Comparison of ENCODE assay signal across 8 cellular contexts in the genomic region with DNA sequence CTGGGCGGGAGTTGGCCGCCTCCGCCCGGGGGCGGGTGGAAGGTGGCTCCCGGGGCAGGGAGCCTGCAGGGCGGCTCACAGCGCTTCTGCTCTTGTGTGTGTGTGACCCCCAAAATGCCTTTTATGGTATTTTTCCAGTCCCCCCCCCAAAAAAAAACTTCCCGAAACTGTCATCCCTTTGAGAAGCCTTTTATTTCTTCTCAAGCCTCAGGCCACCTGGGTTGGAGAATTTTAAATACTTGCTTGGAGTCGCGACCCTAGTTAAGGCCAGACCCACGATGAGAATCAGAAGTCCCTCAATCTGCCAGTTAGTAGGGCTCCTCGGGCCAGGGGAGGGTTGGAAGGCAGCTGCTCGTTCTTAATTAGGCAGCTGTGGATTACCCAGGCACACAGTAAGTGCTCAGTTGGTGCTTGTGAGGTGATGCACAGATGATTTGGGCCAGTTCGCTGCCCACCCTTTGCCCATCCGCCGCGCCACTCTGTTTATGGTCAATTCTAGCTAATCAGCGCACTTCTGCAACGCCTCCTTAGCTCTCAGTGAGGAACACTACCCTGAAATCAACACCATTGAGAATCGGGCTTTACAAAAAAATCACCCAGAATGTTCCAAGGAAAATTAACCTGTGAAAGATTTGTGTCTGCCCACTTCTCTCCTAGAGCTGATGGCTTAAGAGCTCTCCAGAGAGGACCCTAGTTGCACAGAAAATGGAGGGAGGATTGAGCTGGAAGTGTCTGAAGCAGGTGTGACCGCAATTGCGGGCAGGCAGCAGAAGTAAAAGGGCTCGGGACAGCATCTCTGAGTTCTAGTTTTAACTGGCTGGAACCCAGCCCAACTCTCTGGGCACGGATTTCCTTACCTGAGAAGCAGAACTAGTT. TPM values are rescaled to one million over a fixed set of nuclear protein-coding genes. Genes with fewer than 3 reads are reported as not detected.
DNase-seq lines count a peak whose midpoint lies in the region; ATAC-seq, FAIRE-seq and TF ChIP-seq lines count a peak whose summit lies in the region.

No MANE protein-coding gene starts in this region.

- no peak for ATAC-seq in GM19452 (IDR thresholded peaks at IDR 0.05; ENCODE audit: unreplicated experiment)
- no peak for ATAC-seq in HG03039 (IDR thresholded peaks at IDR 0.05; ENCODE audit: unreplicated experiment)

- CTCF ChIA-PET in H1 (lab: Charles Lee; ENCODE audit: partially characterized antibody), result interaction anchor here (1.1 to 3.3 kb wide), 10 partner anchors 9 to 77 kb away, joined by 3 to 16 read pairs (median 4); no protein-coding TSS in a partner anchor

- H2BK20ac ChIP-seq in H1 (ENCODE audit: low read length), result no peak overlapping the region

- no peak overlapping the region for H4K5ac ChIP-seq in H1 (ENCODE audit: insufficient read length, low read depth, low read length)

- H3K9ac ChIP-seq in OCI-LY3 (ENCODE audit: low read length) (peak overlapping the region; percentile 65), H1 (replicated peaks in 1 of 4; ENCODE audit: extremely low read depth in 1 of 4, low read depth in 3 of 4, low read length in 3 of 4) (no peak overlapping the region; a peak in 1 of 7 replicates)

- no peak overlapping the region for H3K14ac ChIP-seq in H1 (ENCODE audit: insufficient read length)

- peaks cover 3% of the 10 kb centered on the region; the same call in 1 of the 2 replicates for H3K27me3 ChIP-seq in OCI-LY3 (ENCODE audit: low read depth, low read length)
- H3K27me3 ChIP-seq in H1 (replicated peaks in 1 of 4; ENCODE audit: control insufficient read depth in 3 of 4, extremely low read depth in 1 of 4, insufficient read depth in 3 of 4, low read length in 3 of 4), result peaks cover 60 to 86% (median 77%) of the 10 kb centered on the region in 4 experiments

- no peak overlapping the region for H2BK12ac ChIP-seq in H1 (ENCODE audit: low read depth, low read length)

- H3K9me3 ChIP-seq in OCI-LY3 (ENCODE audit: insufficient read depth, low read length) (no peaks in the 10 kb centered on the region), H1 (ENCODE audit: insufficient read depth in 2 of 2, low read depth in 1 of 2, low read length in 1 of 2) (no peaks in the 10 kb centered on the region)

- H3K4me1 Mint-ChIP-seq in nephron progenitor cell, result peaks cover 24% of the 10 kb centered on the region

- no peak overlapping the region for H3K23ac ChIP-seq in H1 (ENCODE audit: insufficient read length)

- no peak for TF ChIP-seq POLR2A in H1 (IDR thresholded peaks at IDR 0.05; ENCODE audit: control extremely low read depth in 1 of 2, low read depth in 2 of 2, low read length in 2 of 2)

- no peak overlapping the region for H4K8ac ChIP-seq in H1 (ENCODE audit: extremely low read depth, insufficient read depth, low read length)

- H3K36me3 ChIP-seq in OCI-LY3 (replicated peaks; ENCODE audit: low read depth, low read length), result no peaks in the 10 kb centered on the region
- H3K36me3 ChIP-seq in H1 (ENCODE audit: control insufficient read depth in 2 of 4, insufficient read depth in 4 of 4, low read length in 3 of 4), result no peaks in the 10 kb centered on the region

- DNase-seq in stimulated activated CD4-positive, alpha-beta T cell treated with anti-CD3 and anti-CD28 coated beads, Interleukin-15, amount 100 ng/mL, for 24 hours, result peak; percentile 14
- no peak for DNase-seq in stimulated activated CD4-positive, alpha-beta T cell treated with anti-CD3 and anti-CD28 coated beads, Interleukin-4, amount 100 ng/mL, for 4 hours
- no peak for DNase-seq in H1 (ENCODE audit: low read depth in 1 of 2, low spot score in 2 of 2)
- DNase-seq in nephron progenitor cell, result peak; percentile 18
- no peak for DNase-seq in HK-2 (ENCODE audit: unreplicated experiment)

- H2BK5ac ChIP-seq in H1 (ENCODE audit: low read depth, low read length), result no peak overlapping the region

- no peak for TF ChIP-seq CTCF in OCI-LY3 (IDR thresholded peaks at IDR 0.05; ENCODE audit: low read depth, low read length)
- TF ChIP-seq CTCF in H1 (IDR thresholded peaks at IDR 0.05; ENCODE audit: control extremely low read depth in 1 of 3, insufficient read depth in 1 of 3, low read depth in 1 of 3, low read length in 3 of 3), result no peak
- no peak for TF ChIP-seq CTCF in nephron progenitor cell (IDR thresholded peaks at IDR 0.05)

- H3K79me1 ChIP-seq in H1 (ENCODE audit: low read depth, low read length), result no peaks in the 10 kb centered on the region

- H4K20me1 ChIP-seq in OCI-LY3 (ENCODE audit: insufficient read depth, low read length) (no peaks in the 10 kb centered on the region), H1 (replicated peaks in 1 of 2; ENCODE audit: control insufficient read depth in 1 of 2, insufficient read depth in 2 of 2, low read length in 2 of 2) (peaks cover 7 to 9% of the 10 kb centered on the region in 2 experiments)

- peaks cover 4% of the 10 kb centered on the region for H3K9me3 Mint-ChIP-seq in nephron progenitor cell

- no peak overlapping the region for H2BK120ac ChIP-seq in H1 (replicated peaks; ENCODE audit: low read depth, low read length)

- H3K27ac Mint-ChIP-seq in nephron progenitor cell, result no peak overlapping the region

- H3K18ac ChIP-seq in H1 (ENCODE audit: extremely low read depth, low read length), result no peak overlapping the region; the same call in 1 of the 2 replicates

- H3K4me1 ChIP-seq in OCI-LY3 (ENCODE audit: low read length) (peaks cover 7% of the 10 kb centered on the region), H1 (replicated peaks in 1 of 4; ENCODE audit: control insufficient read depth in 3 of 4, insufficient read depth in 4 of 4, low read length in 3 of 4) (peaks cover 0 to 12% (median 3%) of the 10 kb centered on the region in 4 experiments)

- no peak overlapping the region for H2BK15ac ChIP-seq in H1 (ENCODE audit: low read length)

- FAIRE-seq in H1 (lab: Jason Lieb, UNC), result no peak

- H3K27me3 Mint-ChIP-seq in nephron progenitor cell (ENCODE audit: low read depth, poor library complexity), result peaks cover 29% of the 10 kb centered on the region

- WGBS in H1 (ENCODE audit: extremely low coverage in 1 of 2, insufficient coverage in 1 of 2, insufficient read length in 1 of 2, insufficient replicate concordance in 2 of 2, low coverage in 1 of 2, low lambda C conversion rate in 2 of 2, missing lambda C conversion rate in 1 of 2), 2 experiments, result 15% methylated on average over 24 of the region's 25 CpGs; no CpG with 5 or more reads in 1 of the 2 experiments

- H2AFZ ChIP-seq in OCI-LY3 (ENCODE audit: low read depth, low read length), result peak overlapping the region; percentile 93
- no peak overlapping the region for H2AFZ ChIP-seq in H1 (ENCODE audit: low read length)

- H3K36me3 Mint-ChIP-seq in nephron progenitor cell (ENCODE audit: low read depth), result peaks cover 4% of the 10 kb centered on the region

- POLR2A ChIA-PET in H1 (lab: Charles Lee; ENCODE audit: partially characterized antibody), result interaction anchor here (0.6 to 1.7 kb wide), 6 partner anchors 11 to 370 kb away, joined by 3 to 5 read pairs (median 4); no protein-coding TSS in a partner anchor

- TF ChIP-seq RAD21 in H1 (IDR thresholded peaks at IDR 0.05 in 1 of 2, conservative IDR thresholded peaks at IDR 0.05 in 1 of 2; ENCODE audit: low read depth in 2 of 2, low read length in 2 of 2), result no peak

- peak overlapping the region; percentile 84 for H3K4me3 Mint-ChIP-seq in nephron progenitor cell

- H3K23me2 ChIP-seq in H1 (ENCODE audit: low read depth, low read length), result peaks cover 17% of the 10 kb centered on the region; the same call in 1 of the 2 replicates

- no peak for TF ChIP-seq EP300 in H1 (IDR thresholded peaks at IDR 0.05; ENCODE audit: borderline replicate concordance in 1 of 2, low read depth in 2 of 2, low read length in 2 of 2)

- peak overlapping the region; percentile 85 for H3K4me3 ChIP-seq in OCI-LY3 (ENCODE audit: low read length)
- H3K4me3 ChIP-seq in H1 (ENCODE audit: extremely low read depth in 1 of 4, insufficient read depth in 2 of 4, low read depth in 3 of 4, low read length in 4 of 4), result peak overlapping the region; percentile 24 to 79 (median 42)

- H3K27ac ChIP-seq in OCI-LY3 (ENCODE audit: low read length) (no peak overlapping the region), H1 (ENCODE audit: low read depth, low read length) (no peak overlapping the region)

- H3K4me2 ChIP-seq in OCI-LY3 (ENCODE audit: low read length) (peak overlapping the region; percentile 93), H1 (ENCODE audit: insufficient read depth in 1 of 2, low read depth in 2 of 2, low read length in 2 of 2) (peak overlapping the region; percentile 83 to 90)

- no peak overlapping the region for H2AK5ac ChIP-seq in H1 (ENCODE audit: low read depth, low read length)

- H3K56ac ChIP-seq in H1 (replicated peaks; ENCODE audit: insufficient read length, low read depth, low read length), result no peak overlapping the region

- no peak overlapping the region for H3K4ac ChIP-seq in H1 (replicated peaks; ENCODE audit: insufficient read length, low read depth, low read length)

- H3K79me2 ChIP-seq in OCI-LY3 (ENCODE audit: low read length) (no peaks in the 10 kb centered on the region), H1 (ENCODE audit: control insufficient read depth in 1 of 2, insufficient read depth in 2 of 2, low read length in 2 of 2) (no peaks in the 10 kb centered on the region)

- H4K91ac ChIP-seq in H1 (replicated peaks; ENCODE audit: insufficient read length, low read length), result no peak overlapping the region

TF ChIP-seq in H1, 55 proteins besides CTCF, POLR2A, EP300 and RAD21 (continues in another document):
- TF ChIP-seq, protein P1, sequence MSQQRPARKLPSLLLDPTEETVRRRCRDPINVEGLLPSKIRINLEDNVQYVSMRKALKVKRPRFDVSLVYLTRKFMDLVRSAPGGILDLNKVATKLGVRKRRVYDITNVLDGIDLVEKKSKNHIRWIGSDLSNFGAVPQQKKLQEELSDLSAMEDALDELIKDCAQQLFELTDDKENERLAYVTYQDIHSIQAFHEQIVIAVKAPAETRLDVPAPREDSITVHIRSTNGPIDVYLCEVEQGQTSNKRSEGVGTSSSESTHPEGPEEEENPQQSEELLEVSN (IDR thresholded peaks at IDR 0.05), result no peak
- TF ChIP-seq RNF2 (IDR thresholded peaks at IDR 0.05; ENCODE audit: borderline replicate concordance, low read depth, low read length, missing control alignments, poor library complexity, severe bottlenecking) (peak; percentile 78), SIX5 (IDR thresholded peaks at IDR 0.05; ENCODE audit: low read depth, low read length) (no peak), SUZ12 (IDR thresholded peaks at IDR 0.05; ENCODE audit: low read length) (peak; percentile 34; the same call in 1 of the 2 replicates), EGR1 (IDR thresholded peaks at IDR 0.05; ENCODE audit: borderline replicate concordance, low read depth, low read length) (peak; percentile 47; the same call in 1 of the 2 replicates)

RNA-seq across cellular contexts. Expression of a gene that starts 0.6 kb away (rescaled TPM):
- total RNA-seq in H1 (2021; fragmentation: NEBNext Ultra II Directional; extraction: Animal tissue kit (Norgen Biotek cat#: 25700)), result 0.88 and 1.2 TPM in 2 replicates
- polyA plus RNA-seq in H1 (2011; rRNA removed), result 0.92 and 1.1 TPM in 2 replicates
- 0.89 TPM for polyA plus RNA-seq in H1 (2011; cell fraction: cytosol; rRNA removed)
- 0.61 TPM for polyA plus RNA-seq in H1 (2011; cell fraction: nucleus; rRNA removed)
- polyA plus RNA-seq in H1 (2012, experiment 1 of 2), result 0.59 to 0.92 TPM (median 0.76 TPM) in 4 replicates
- polyA plus RNA-seq in H1 (2012, experiment 2 of 2), result 0.52 TPM
- polyA plus RNA-seq in H1 (2013, experiment 1 of 2), result 0.89 TPM
- polyA plus RNA-seq in H1 (2013, experiment 2 of 2), result 0.88 TPM
- polyA minus RNA-seq in H1 (2011; rRNA and poly(A)+ RNA removed), result 0.63 and 1.0 TPM in 2 replicates
- 0.66 TPM for polyA minus RNA-seq in H1 (2011; cell fraction: cytosol; rRNA and poly(A)+ RNA removed)
- 0.90 TPM for polyA minus RNA-seq in H1 (2011; cell fraction: nucleus; rRNA and poly(A)+ RNA removed)

Comparison
In these comparisons a context has a peak if more than half of its experiments do, and no peak if none do; other contexts are left out.
1. DNase-seq: peak in stimulated activated CD4-positive, alpha-beta T cell treated with anti-CD3 and anti-CD28 coated beads, Interleukin-15, amount 100 ng/mL, for 24 hours (single experiment) and nephron progenitor cell (single experiment); none in stimulated activated CD4-positive, alpha-beta T cell treated with anti-CD3 and anti-CD28 coated beads, Interleukin-4, amount 100 ng/mL, for 4 hours (0 of 2), H1 (0 of 2) and HK-2 (single experiment).